1 cellular context compared by ENCODE assay signal in genomic region chr17:28854457-28855382, GRCh38.
TF ChIP-seq lines count a peak whose summit lies in the region.

TSS of gene ERAL1 (plus strand) at chr17:28855016. CDS start at chr17:28855035, 19 bp downstream.

TF ChIP-seq in HepG2, 621 proteins besides CTCF, POLR2A, EP300 and RAD21 (continued from another document):
- TF ChIP-seq CREB1 (IDR thresholded peaks at IDR 0.05) (0 out of 2 replicates have a peak, but pooled peaks have one; percentile 9), CREB1 (CRISPR knock-in tag; IDR thresholded peaks at IDR 0.05) (peak; percentile 84), ZSCAN12 (CRISPR knock-in tag; IDR thresholded peaks at IDR 0.05) (0 out of 2 replicates have a peak, but pooled peaks have one; percentile 13), ZNF451 (CRISPR knock-in tag; IDR thresholded peaks at IDR 0.05) (peak; percentile 28; the same call in 1 of the 2 replicates), HIC2 (CRISPR knock-in tag; IDR thresholded peaks at IDR 0.05; ENCODE audit: low read depth) (no peak), JUNB (CRISPR knock-in tag; IDR thresholded peaks at IDR 0.05; ENCODE audit: borderline replicate concordance) (no peak), TAF1 (CRISPR knock-in tag; IDR thresholded peaks at IDR 0.05) (peak; percentile 94), ZNF710 (CRISPR knock-in tag; IDR thresholded peaks at IDR 0.05; ENCODE audit: borderline replicate concordance) (no peak), RARA (CRISPR knock-in tag; IDR thresholded peaks at IDR 0.05) (no peak; the same call in 1 of the 2 replicates), ZBTB34 (CRISPR knock-in tag; IDR thresholded peaks at IDR 0.05) (no peak), AKAP8 (CRISPR knock-in tag; IDR thresholded peaks at IDR 0.05) (no peak), ZFP36 (IDR thresholded peaks at IDR 0.05; ENCODE audit: borderline replicate concordance, low read depth, low read length, partially characterized antibody) (no peak), ADNP (CRISPR knock-in tag; IDR thresholded peaks at IDR 0.05) (no peak), ZNF17 (CRISPR knock-in tag; IDR thresholded peaks at IDR 0.05) (no peak), ZNF563 (CRISPR knock-in tag; IDR thresholded peaks at IDR 0.05) (peak; percentile 67; the same call in 1 of the 2 replicates), KMT2B (CRISPR knock-in tag; IDR thresholded peaks at IDR 0.05) (peak; percentile 75), ELF3 (CRISPR knock-in tag; IDR thresholded peaks at IDR 0.05) (0 out of 2 replicates have a peak, but pooled peaks have one; percentile 34), POGK (CRISPR knock-in tag; conservative IDR thresholded peaks at IDR 0.05) (peak; percentile 54), HBP1 (CRISPR knock-in tag; IDR thresholded peaks at IDR 0.05; ENCODE audit: low read depth) (peak; percentile 96), ARNT (IDR thresholded peaks at IDR 0.05) (no peak), MNT (IDR thresholded peaks at IDR 0.05) (peak; percentile 14; the same call in 1 of the 2 replicates), ZNF33B (CRISPR knock-in tag; IDR thresholded peaks at IDR 0.05) (0 out of 2 replicates have a peak, but pooled peaks have one; percentile 67), ZC3H4 (CRISPR knock-in tag; IDR thresholded peaks at IDR 0.05; ENCODE audit: borderline replicate concordance) (peak; percentile 18; the same call in 1 of the 2 replicates), MAF1 (CRISPR knock-in tag; IDR thresholded peaks at IDR 0.05; ENCODE audit: borderline replicate concordance) (no peak; the same call in 1 of the 2 replicates), ZNF12 (CRISPR knock-in tag; IDR thresholded peaks at IDR 0.05) (no peak), ZNF430 (CRISPR knock-in tag; IDR thresholded peaks at IDR 0.05) (no peak), ZNF549 (CRISPR knock-in tag; IDR thresholded peaks at IDR 0.05) (no peak), KLF12 (CRISPR knock-in tag; IDR thresholded peaks at IDR 0.05; ENCODE audit: borderline replicate concordance) (0 out of 2 replicates have a peak, but pooled peaks have one; percentile 8), MTF1 (CRISPR knock-in tag; IDR thresholded peaks at IDR 0.05) (0 out of 2 replicates have a peak, but pooled peaks have one; percentile 49), SRSF4 (IDR thresholded peaks at IDR 0.05; ENCODE audit: low read depth, low read length, poor library complexity, severe bottlenecking) (no peak), THAP11 (CRISPR knock-in tag; IDR thresholded peaks at IDR 0.05) (peak; percentile 97), YY1 (IDR thresholded peaks at IDR 0.05; ENCODE audit: insufficient read depth, insufficient replicate concordance, low read depth, low read length) (peak; percentile 99), ZNF44 (CRISPR knock-in tag; IDR thresholded peaks at IDR 0.05) (no peak), HMGXB3 (CRISPR knock-in tag; IDR thresholded peaks at IDR 0.05; ENCODE audit: borderline replicate concordance) (peak; percentile 100), ZNF136 (CRISPR knock-in tag; IDR thresholded peaks at IDR 0.05; ENCODE audit: low read depth) (no peak), RBAK (CRISPR knock-in tag; IDR thresholded peaks at IDR 0.05) (no peak), ZNF724P (CRISPR knock-in tag; IDR thresholded peaks at IDR 0.05; ENCODE audit: borderline replicate concordance) (0 out of 2 replicates have a peak, but pooled peaks have one; percentile 44), ZNF704 (CRISPR knock-in tag; IDR thresholded peaks at IDR 0.05; ENCODE audit: borderline replicate concordance) (peak; percentile 34; the same call in 1 of the 2 replicates), ZNF7 (CRISPR knock-in tag; IDR thresholded peaks at IDR 0.05) (no peak), ZNF660 (CRISPR knock-in tag; IDR thresholded peaks at IDR 0.05; ENCODE audit: borderline replicate concordance, low read depth) (no peak), TARDBP (CRISPR knock-in tag; IDR thresholded peaks at IDR 0.05) (peak; percentile 47; the same call in 1 of the 2 replicates), ZNF749 (CRISPR knock-in tag; IDR thresholded peaks at IDR 0.05; ENCODE audit: borderline replicate concordance) (no peak), CEBPG (CRISPR knock-in tag; IDR thresholded peaks at IDR 0.05) (no peak; the same call in 1 of the 2 replicates), ZNF180 (CRISPR knock-in tag; IDR thresholded peaks at IDR 0.05; ENCODE audit: borderline replicate concordance, low read depth) (no peak), TGIF2 (CRISPR knock-in tag; IDR thresholded peaks at IDR 0.05) (peak; percentile 66; the same call in 1 of the 2 replicates), GZF1 (CRISPR knock-in tag; IDR thresholded peaks at IDR 0.05) (no peak), ZNF230 (CRISPR knock-in tag; IDR thresholded peaks at IDR 0.05) (no peak), MYC (CRISPR knock-in tag; IDR thresholded peaks at IDR 0.05; ENCODE audit: borderline replicate concordance) (peak; percentile 77; the same call in 1 of the 2 replicates), ZNF615 (CRISPR knock-in tag; IDR thresholded peaks at IDR 0.05; ENCODE audit: borderline replicate concordance) (no peak), ZNF530 (CRISPR knock-in tag; IDR thresholded peaks at IDR 0.05; ENCODE audit: low read depth) (no peak), ZBTB8A (CRISPR knock-in tag; IDR thresholded peaks at IDR 0.05; ENCODE audit: borderline replicate concordance, low read depth) (no peak), PREB (CRISPR knock-in tag; IDR thresholded peaks at IDR 0.05) (peak; percentile 70; the same call in 1 of the 2 replicates), HIVEP1 (CRISPR knock-in tag; IDR thresholded peaks at IDR 0.05) (peak; percentile 45; the same call in 1 of the 2 replicates)
